Comparison of ENCODE assay signal across 8 cellular contexts in the genomic region with DNA sequence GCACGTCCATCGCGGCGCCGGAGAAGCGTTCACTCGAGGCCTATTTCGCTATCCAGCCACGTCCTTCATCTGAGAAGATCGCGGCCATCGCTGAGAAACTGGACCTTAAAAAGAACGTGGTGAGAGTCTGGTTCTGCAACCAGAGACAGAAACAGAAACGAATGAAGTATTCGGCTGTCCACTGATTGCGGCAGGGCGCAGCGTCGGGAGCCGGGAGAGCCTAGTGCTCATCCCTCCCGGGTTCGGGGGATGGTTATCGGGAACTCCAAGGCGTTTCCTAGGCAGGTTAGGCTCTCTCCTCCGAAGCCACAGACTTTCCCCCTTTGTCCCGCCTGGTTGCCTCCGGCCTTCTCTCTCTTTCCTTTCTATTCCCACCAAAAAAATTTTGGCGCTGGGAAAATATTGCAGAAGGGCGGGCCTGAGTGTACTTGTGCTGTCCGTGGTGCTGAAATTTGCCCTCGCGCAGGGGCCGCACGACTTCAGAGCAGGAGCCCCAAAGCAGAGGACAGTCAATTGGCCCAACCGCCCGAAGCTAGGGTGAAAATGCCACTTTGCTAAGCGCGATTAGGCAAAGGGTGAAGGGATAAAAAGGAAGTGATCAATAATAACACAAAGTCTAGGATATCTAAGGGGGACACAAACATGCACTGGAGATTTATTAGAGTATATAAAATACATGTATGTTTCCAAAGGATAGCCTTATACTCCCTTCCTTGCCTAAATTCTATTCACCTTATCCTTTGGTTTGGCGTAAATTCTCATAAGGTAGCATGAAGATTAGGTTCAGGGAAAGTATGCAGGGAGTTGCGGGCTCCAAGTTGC. TPM values are rescaled to one million over a fixed set of nuclear protein-coding genes. Genes with fewer than 3 reads are reported as not detected.
A peak's percentile ranks its signal among the peaks of the same experiment; 100 is the strongest.
DNase-seq lines count a peak whose midpoint lies in the region; ATAC-seq, FAIRE-seq and TF ChIP-seq lines count a peak whose summit lies in the region.

No MANE protein-coding gene starts in this region.

- peaks cover 95% of the 10 kb centered on the region for H3K27me3 Mint-ChIP-seq in activated CD4-positive, alpha-beta T cell treated with anti-CD3 and anti-CD28 coated beads, Interleukin-2, amount 10 ng/mL, durations not matched to agents 7 days and 5 days

- H3K27ac ChIP-seq in heart left ventricle = no peak overlapping the region
- no peak overlapping the region for H3K27ac ChIP-seq in right atrium auricular region
- H3K27ac ChIP-seq in small intestine (ENCODE audit: low read depth in 1 of 2, low read length in 1 of 2) = no peak overlapping the region
- no peak overlapping the region for H3K27ac ChIP-seq in gastrocnemius medialis

- H3K4me1 Mint-ChIP-seq in activated CD4-positive, alpha-beta T cell treated with anti-CD3 and anti-CD28 coated beads, Interleukin-2, amount 10 ng/mL, durations not matched to agents 7 days and 5 days = peaks cover 8% of the 10 kb centered on the region

- intact Hi-C loops in heart left ventricle (cut with DNase I) (loop anchor here in 1 of 10 donors (2.0 kb wide), 1 partner anchor 38 kb away; no protein-coding TSS in a partner anchor), left cardiac atrium (cut with DNase I) (no loop called here), gastrocnemius medialis (cut with DNase I; ENCODE audit: low total_unique reads) (no loop called here)

- peaks cover 0 to 34% (median 9%) of the 10 kb centered on the region in 12 donors for H3K4me1 ChIP-seq in heart left ventricle
- H3K4me1 ChIP-seq in right atrium auricular region = peaks cover 0 to 23% of the 10 kb centered on the region in 2 donors
- no peaks in the 10 kb centered on the region for H3K4me1 ChIP-seq in small intestine (ENCODE audit: control insufficient read depth in 2 of 2, insufficient read depth in 1 of 2, low read depth in 1 of 2, low read length in 1 of 2)
- peaks cover 0 to 3% of the 10 kb centered on the region in 2 donors for H3K4me1 ChIP-seq in gastrocnemius medialis

- POLR2A ChIA-PET in activated CD4-positive, alpha-beta T cell treated with anti-CD3 and anti-CD28 coated beads, Interleukin-2, amount 10 ng/mL, durations not matched to agents 7 days and 5 days (lab: Charles Lee) = no interaction called here

- DNase-seq in heart left ventricle (peak in 4 of 5 donors; percentile 55 to 66 (median 62)), right atrium auricular region (ENCODE audit: low spot score) (no peak), left cardiac atrium (peak; percentile 68), small intestine (peak; percentile 15), gastrocnemius medialis (no peak)
- DNase-seq in activated CD4-positive, alpha-beta T cell treated with anti-CD3 and anti-CD28 coated beads, Interleukin-2, amount 10 ng/mL, durations not matched to agents 7 days and 5 days = peak; percentile 53

- H3K27ac Mint-ChIP-seq in activated CD4-positive, alpha-beta T cell treated with anti-CD3 and anti-CD28 coated beads, Interleukin-2, amount 10 ng/mL, durations not matched to agents 7 days and 5 days = peak overlapping the region; percentile 6

- WGBS in heart left ventricle, 4 donors = 4 to 6% (median 5%) methylated on average over 40 of the region's 40 CpGs
- WGBS in small intestine, 3 donors = 6 to 19% (median 16%) methylated on average over 40 of the region's 40 CpGs

- TF ChIP-seq CTCF in heart left ventricle (IDR thresholded peaks at IDR 0.05) (no peak), right atrium auricular region (IDR thresholded peaks at IDR 0.05) (no peak), gastrocnemius medialis (IDR thresholded peaks at IDR 0.05 in 4 of 5, conservative IDR thresholded peaks at IDR 0.05 in 1 of 5) (no peak)

- H3K9me3 ChIP-seq in heart left ventricle (no peaks in the 10 kb centered on the region), right atrium auricular region (no peaks in the 10 kb centered on the region), small intestine (ENCODE audit: control insufficient read depth, low read depth) (no peaks in the 10 kb centered on the region), gastrocnemius medialis (no peaks in the 10 kb centered on the region)

- FAIRE-seq in small intestine (lab: Jason Lieb, UNC) = no peak

- CTCF ChIA-PET in activated CD4-positive, alpha-beta T cell treated with anti-CD3 and anti-CD28 coated beads, Interleukin-2, amount 10 ng/mL, durations not matched to agents 7 days and 5 days (lab: Charles Lee) = no interaction called here

- TF ChIP-seq POLR2A in heart left ventricle (IDR thresholded peaks at IDR 0.05) = no peak
- no peak for TF ChIP-seq POLR2A in gastrocnemius medialis (IDR thresholded peaks at IDR 0.05)

- H3K9me3 Mint-ChIP-seq in activated CD4-positive, alpha-beta T cell treated with anti-CD3 and anti-CD28 coated beads, Interleukin-2, amount 10 ng/mL, durations not matched to agents 7 days and 5 days = no peaks in the 10 kb centered on the region

- H3K4me3 ChIP-seq in heart left ventricle (peak overlapping the region in 2 of 12 donors; percentile 3 to 10), right atrium auricular region (no peak overlapping the region), small intestine (ENCODE audit: low read depth in 1 of 2, low read length in 2 of 2) (no peak overlapping the region), gastrocnemius medialis (no peak overlapping the region)

- in situ Hi-C loops in gastrocnemius medialis (cut with MboI; ENCODE audit: low sequenced_read_pairs in 4 of 4) = no loop called here

- no peaks in the 10 kb centered on the region for H3K36me3 Mint-ChIP-seq in activated CD4-positive, alpha-beta T cell treated with anti-CD3 and anti-CD28 coated beads, Interleukin-2, amount 10 ng/mL, durations not matched to agents 7 days and 5 days (ENCODE audit: low read depth)

- no peak overlapping the region for H3K4me3 Mint-ChIP-seq in activated CD4-positive, alpha-beta T cell treated with anti-CD3 and anti-CD28 coated beads, Interleukin-2, amount 10 ng/mL, durations not matched to agents 7 days and 5 days

- H3K36me3 ChIP-seq in heart left ventricle (no peaks in the 10 kb centered on the region), right atrium auricular region (no peaks in the 10 kb centered on the region), small intestine (ENCODE audit: control insufficient read depth in 2 of 2, insufficient read depth in 2 of 2, low read length in 2 of 2) (no peaks in the 10 kb centered on the region), gastrocnemius medialis (no peaks in the 10 kb centered on the region)

- H3K27me3 ChIP-seq in heart left ventricle = peaks cover 43 to 98% (median 96%) of the 10 kb centered on the region in 9 donors
- peaks cover 55 to 57% of the 10 kb centered on the region in 2 donors for H3K27me3 ChIP-seq in right atrium auricular region
- H3K27me3 ChIP-seq in small intestine (ENCODE audit: control insufficient read depth in 2 of 2, insufficient read depth in 2 of 2, low read length in 2 of 2) = peaks cover 29 to 77% of the 10 kb centered on the region in 2 donors
- peaks cover 97 to 99% (median 98%) of the 10 kb centered on the region in 3 donors for H3K27me3 ChIP-seq in gastrocnemius medialis

- ATAC-seq in heart left ventricle = peak in 3 of 4 donors; percentile 52 to 75 (median 53)
- ATAC-seq in left cardiac atrium = peak in 1 of 2 donors; percentile 49
- ATAC-seq in HG03457 (IDR thresholded peaks at IDR 0.05; ENCODE audit: unreplicated experiment) = no peak
- ATAC-seq in gastrocnemius medialis = no peak
- no peak for ATAC-seq in GM18868 (IDR thresholded peaks at IDR 0.05; ENCODE audit: unreplicated experiment)

RNA-seq across cellular contexts. Expression of gene POU4F3, which starts 1.8 kb away (rescaled TPM):
- total RNA-seq in heart left ventricle (under 1 TPM in 1 of 9 donors, not detected in 8; 0.10 TPM), right atrium auricular region (not detected), left cardiac atrium (under 1 TPM in 1 of 2 donors, not detected in 1; 0.16 TPM), gastrocnemius medialis (not detected)
- polyA plus RNA-seq in heart left ventricle (under 1 TPM in 1 of 2 donors, not detected in 1; 0.04 TPM), small intestine (under 1 TPM in 1 of 3 donors, not detected in 2; 0.03 TPM)
- under 1 TPM; 0.10 to 0.17 TPM for total RNA-seq in activated CD4-positive, alpha-beta T cell treated with anti-CD3 and anti-CD28 coated beads, Interleukin-2, amount 10 ng/mL, durations not matched to agents 7 days and 5 days

Comparison
In these comparisons a context has a peak if more than half of its experiments do, and no peak if none do; other contexts are left out.
1. DNase-seq: peak in heart left ventricle (4 of 5), activated CD4-positive, alpha-beta T cell treated with anti-CD3 and anti-CD28 coated beads, Interleukin-2, amount 10 ng/mL, durations not matched to agents 7 days and 5 days (single experiment), left cardiac atrium (single experiment) and small intestine (single experiment); none in right atrium auricular region (single experiment) and gastrocnemius medialis (0 of 2).
2. ATAC-seq: peak in heart left ventricle (3 of 4); none in HG03457 (single experiment), gastrocnemius medialis (0 of 2) and GM18868 (single experiment).